ENCODE assay signal across 9 cellular contexts in genomic region chr11:32006799-32007388, GRCh38.
A peak's percentile ranks its signal among the peaks of the same experiment; 100 is the strongest.
DNase-seq lines count a peak whose midpoint lies in the region; TF ChIP-seq lines count a peak whose summit lies in the region.
"Had no signal": no experiment of that assay in that cellular context is flagged by ENCODE, and none has a peak within 500 bp of the region (broad histone marks: within the 10 kb centered on the region; RNA-seq: fewer than 3 reads in every experiment).

No MANE protein-coding gene starts in this region.

- H3K4me3 ChIP-seq in right atrium auricular region, result no peak overlapping the region
- H3K4me3 ChIP-seq: thyroid gland had no signal

- DNase-seq in EH (ENCODE audit: low read depth) (peak; percentile 60), HCEC 1CT (peak; percentile 53), NAMALWA (ENCODE audit: low spot score) (peak; percentile 71), right atrium auricular region (ENCODE audit: low spot score) (no peak), superior temporal gyrus (ENCODE audit: extremely low spot score) (peak; percentile 78), epidermal melanocyte (ENCODE audit: insufficient read length, low spot score) (no peak)

- no peaks in the 10 kb centered on the region for H3K36me3 ChIP-seq in right atrium auricular region
- H3K36me3 ChIP-seq: thyroid gland had no signal

- no peak overlapping the region for H3K27ac ChIP-seq in 22Rv1
- no peak overlapping the region for H3K27ac ChIP-seq in VCaP
- no peak overlapping the region for H3K27ac ChIP-seq in right atrium auricular region
- H3K27ac ChIP-seq: thyroid gland had no signal

- TF ChIP-seq CTCF in 22Rv1 (IDR thresholded peaks at IDR 0.05), result peak; percentile 84
- TF ChIP-seq CTCF in VCaP (conservative IDR thresholded peaks at IDR 0.05), result peak; percentile 86
- TF ChIP-seq CTCF in right atrium auricular region (IDR thresholded peaks at IDR 0.05), result peak; percentile 43 to 67

- no peaks in the 10 kb centered on the region for H3K4me1 ChIP-seq in right atrium auricular region
- H3K4me1 ChIP-seq: thyroid gland had no signal

- H3K9me3 ChIP-seq in right atrium auricular region, result no peaks in the 10 kb centered on the region
- H3K9me3 ChIP-seq: thyroid gland had no signal

- H3K27me3 ChIP-seq in right atrium auricular region, result no peaks in the 10 kb centered on the region
- H3K27me3 ChIP-seq: thyroid gland had no signal

Comparison
In these comparisons a context has a peak if more than half of its experiments do, and no peak if none do; other contexts are left out.
1. DNase-seq: peak in EH (single experiment), HCEC 1CT (single experiment), NAMALWA (single experiment) and superior temporal gyrus (single experiment); none in right atrium auricular region (single experiment) and epidermal melanocyte (single experiment).
2. Peak in every context shown above with its lines, with median percentiles within 50 percentile points of each other: CTCF ChIP-seq.